14 cellular contexts compared by ENCODE assay signal in the genomic region with DNA sequence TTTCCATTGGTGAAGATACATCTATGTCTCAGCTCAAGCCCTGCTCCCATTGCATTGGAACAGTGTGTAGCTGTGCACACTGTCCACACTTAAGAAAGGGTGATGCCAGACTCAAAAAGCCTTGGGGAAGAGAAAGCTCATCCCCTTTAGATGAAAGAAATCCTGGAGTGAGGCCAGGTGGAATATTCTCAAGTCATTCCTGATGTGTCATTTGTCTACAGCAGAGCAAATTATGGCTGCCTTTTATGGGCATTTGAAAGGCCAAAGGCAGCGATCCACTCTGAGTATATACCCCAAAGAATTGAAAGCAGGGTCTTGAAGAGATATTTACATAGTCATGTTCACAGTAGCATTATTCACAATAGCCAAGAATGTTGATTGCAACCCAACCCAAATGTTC.
DNase-seq lines count a peak whose midpoint lies in the region; ATAC-seq and TF ChIP-seq lines count a peak whose summit lies in the region.
"Had no signal": no experiment of that assay in that cellular context is flagged by ENCODE, and none has a peak within 500 bp of the region (broad histone marks: within the 10 kb centered on the region; RNA-seq: fewer than 3 reads in every experiment).

No MANE protein-coding gene starts in this region.

- peaks cover 0 to 5% (median 0%) of the 10 kb centered on the region in 11 experiments; a peak in 3 of 22 replicates for H3K36me3 ChIP-seq in BLaER1 treated with 17β-estradiol and CSF1 and Interleukin-3, amounts not matched to agents 10 nM and 100 nM
- H3K36me3 ChIP-seq in Loucy (ENCODE audit: insufficient read depth, low read length) (peaks cover 3% of the 10 kb centered on the region), mammary epithelial cell (ENCODE audit: insufficient read depth, low read length) (no peaks in the 10 kb centered on the region), mesenchymal stem cell (ENCODE audit: control insufficient read depth in 1 of 2, insufficient read depth in 2 of 2, low read depth in 1 of 2, low read length in 2 of 2) (no peaks in the 10 kb centered on the region)
- H3K36me3 ChIP-seq: gastrocnemius medialis had no signal

- no peaks in the 10 kb centered on the region for H3F3A ChIP-seq in Loucy (ENCODE audit: low read depth)

- peak overlapping the region in 1 of 2 experiments; percentile 42 for H2BK12ac ChIP-seq in mesenchymal stem cell (ENCODE audit: low read length in 2 of 2)

- H2AFZ ChIP-seq in Loucy (ENCODE audit: low read length) (no peak overlapping the region), mammary epithelial cell (ENCODE audit: low read depth, low read length) (no peak overlapping the region), mesenchymal stem cell (ENCODE audit: low read depth, low read length) (no peak overlapping the region)

- ATAC-seq in HG03280 (IDR thresholded peaks at IDR 0.05; ENCODE audit: unreplicated experiment): no peak
- ATAC-seq: naive thymus-derived CD8-positive, alpha-beta T cell had no signal

- H4K91ac ChIP-seq in mesenchymal stem cell (ENCODE audit: low read length): no peak overlapping the region

- H3K4me2 ChIP-seq in BLaER1 treated with 17β-estradiol and CSF1 and Interleukin-3, amounts not matched to agents 10 nM and 100 nM: peak overlapping the region; percentile 17 to 85 (median 66); a peak in 20 of 22 replicates
- H3K4me2 ChIP-seq in Loucy (ENCODE audit: low read depth, low read length, poor library complexity, severe bottlenecking) (peak overlapping the region; percentile 46), mammary epithelial cell (ENCODE audit: insufficient read depth, low read depth, low read length) (peak overlapping the region; percentile 23), mesenchymal stem cell (ENCODE audit: low read length, poor library complexity, severe bottlenecking) (no peak overlapping the region)

- H2BK5ac ChIP-seq in mesenchymal stem cell (ENCODE audit: low read depth, low read length, poor library complexity, severe bottlenecking): no peak overlapping the region

- no peak overlapping the region for H3K23ac ChIP-seq in mesenchymal stem cell (ENCODE audit: low read length in 2 of 2)

- peak overlapping the region in 5 of 11 experiments; percentile 11 to 57 (median 33); a peak in 8 of 22 replicates for H3K9ac ChIP-seq in BLaER1 treated with 17β-estradiol and CSF1 and Interleukin-3, amounts not matched to agents 10 nM and 100 nM
- H3K9ac ChIP-seq in Loucy (ENCODE audit: low read depth, low read length, poor library complexity, severe bottlenecking): no peak overlapping the region
- no peak overlapping the region for H3K9ac ChIP-seq in mammary epithelial cell (ENCODE audit: insufficient read depth, low read length)
- peak overlapping the region; percentile 27 for H3K9ac ChIP-seq in mesenchymal stem cell (ENCODE audit: low read length)

- DNase-seq in mammary epithelial cell (no peak), mesenchymal stem cell (no peak), T1000 (lab: John Stamatoyannopoulos, UW) (no peak), medulla oblongata (ENCODE audit: extremely low spot score) (no peak), NCI-H524 (lab: John Stamatoyannopoulos, UW) (no peak)
- DNase-seq: activated CD8-positive, alpha-beta T cell treated with anti-CD3 and anti-CD28 coated beads, Interleukin-2, amount 10 ng/mL, durations not matched to agents 7 days and 5 days; amygdala; gastrocnemius medialis; naive thymus-derived CD8-positive, alpha-beta T cell; NCI-H2107 had no signal

- H3K4ac ChIP-seq in mesenchymal stem cell (ENCODE audit: low read depth in 1 of 2, low read length in 2 of 2): no peak overlapping the region

- in situ Hi-C loops in mammary epithelial cell (cut with MboI; ENCODE audit: low sequenced_read_pairs in 2 of 2): no loop called here

- peak overlapping the region; percentile 43 to 85 (median 72) for H3K27ac ChIP-seq in BLaER1 treated with 17β-estradiol and CSF1 and Interleukin-3, amounts not matched to agents 10 nM and 100 nM
- no peak overlapping the region for H3K27ac ChIP-seq in mammary epithelial cell (ENCODE audit: insufficient read depth, low read depth, low read length)
- no peak overlapping the region for H3K27ac ChIP-seq in mesenchymal stem cell (ENCODE audit: low read length, poor library complexity, severe bottlenecking)
- H3K27ac ChIP-seq: gastrocnemius medialis, RWPE1 had no signal

- no peak overlapping the region for H2AK5ac ChIP-seq in mesenchymal stem cell (ENCODE audit: low read length, severe bottlenecking)

- no peaks in the 10 kb centered on the region for H3K79me1 ChIP-seq in mesenchymal stem cell (replicated peaks; ENCODE audit: low read length, poor library complexity, severe bottlenecking)

- no peaks in the 10 kb centered on the region for H3K27me3 ChIP-seq in BLaER1 treated with 17β-estradiol and CSF1 and Interleukin-3, amounts not matched to agents 10 nM and 100 nM
- H3K27me3 ChIP-seq in Loucy (ENCODE audit: insufficient read depth, low read length, poor library complexity, severe bottlenecking) (no peaks in the 10 kb centered on the region), mammary epithelial cell (ENCODE audit: insufficient read depth, low read length) (no peaks in the 10 kb centered on the region), mesenchymal stem cell (ENCODE audit: control insufficient read depth in 1 of 2, insufficient read depth in 1 of 2, low read length in 2 of 2) (no peaks in the 10 kb centered on the region)
- H3K27me3 ChIP-seq: gastrocnemius medialis had no signal

- peaks cover 78% of the 10 kb centered on the region for H3K79me2 ChIP-seq in Loucy (ENCODE audit: insufficient read depth, low read length)
- no peaks in the 10 kb centered on the region for H3K79me2 ChIP-seq in mammary epithelial cell (ENCODE audit: insufficient read depth, low read length)

- BruUV-seq in mammary epithelial cell (replicated peaks; lab: Mats Ljungman, UMichigan): no TSS peak

- CTCF ChIA-PET in mammary epithelial cell (lab: Charles Lee; ENCODE audit: low non-redundant PET): no interaction called here

- TF ChIP-seq CTCF in Loucy (conservative IDR thresholded peaks at IDR 0.05; ENCODE audit: low read length) (no peak), mammary epithelial cell (conservative IDR thresholded peaks at IDR 0.05 in 1 of 2, IDR thresholded peaks at IDR 0.05 in 1 of 2; ENCODE audit: extremely low read depth in 1 of 2, insufficient read depth in 1 of 2, low read depth in 1 of 2, low read length in 2 of 2) (no peak)

- no peak overlapping the region for H3K14ac ChIP-seq in mesenchymal stem cell (ENCODE audit: low read length in 2 of 2)

- H3K18ac ChIP-seq in mesenchymal stem cell (ENCODE audit: low read depth in 1 of 2, low read length in 2 of 2): peak overlapping the region; percentile 1 to 44

- H2BK120ac ChIP-seq in mesenchymal stem cell (ENCODE audit: low read depth, low read length): no peak overlapping the region

- H4K20me1 ChIP-seq in BLaER1 treated with 17β-estradiol and CSF1 and Interleukin-3, amounts not matched to agents 10 nM and 100 nM: no peaks in the 10 kb centered on the region
- H4K20me1 ChIP-seq in Loucy (ENCODE audit: insufficient read depth, low read length, poor library complexity, severe bottlenecking) (peaks cover 14% of the 10 kb centered on the region), mammary epithelial cell (ENCODE audit: insufficient read depth, low read length) (no peaks in the 10 kb centered on the region)

- dilution Hi-C loops in mammary epithelial cell (cut with HindIII; ENCODE audit: low sequenced_read_pairs): no loop called here

- H3K4me3 ChIP-seq in BLaER1 treated with 17β-estradiol and CSF1 and Interleukin-3, amounts not matched to agents 10 nM and 100 nM: no peak overlapping the region
- H3K4me3 ChIP-seq in Loucy (ENCODE audit: low read length, poor library complexity, severe bottlenecking) (no peak overlapping the region), mammary epithelial cell (replicated peaks in 1 of 3; ENCODE audit: insufficient read depth in 1 of 3, low read depth in 2 of 3, low read length in 3 of 3) (no peak overlapping the region), mesenchymal stem cell (ENCODE audit: insufficient read depth in 1 of 2, low read depth in 1 of 2, low read length in 2 of 2) (peak overlapping the region in 1 of 2 experiments; percentile 45)
- H3K4me3 ChIP-seq: gastrocnemius medialis had no signal

- WGBS in mammary epithelial cell (ENCODE audit: low coverage, missing lambda C conversion rate): 38% methylated on average over 1 of the region's 1 CpG
- 86% methylated on average over 1 of the region's 1 CpG for WGBS in mesenchymal stem cell

- intact Hi-C loops in mammary epithelial cell (cut with micrococcal nuclease): no loop called here

- peaks cover 27 to 72% (median 43%) of the 10 kb centered on the region in 11 experiments for H3K9me3 ChIP-seq in BLaER1 treated with 17β-estradiol and CSF1 and Interleukin-3, amounts not matched to agents 10 nM and 100 nM (replicated peaks in 1 of 11)
- H3K9me3 ChIP-seq in Loucy (ENCODE audit: insufficient read depth, low read depth, low read length) (peaks cover 11% of the 10 kb centered on the region; the same call in 1 of the 2 replicates), mammary epithelial cell (replicated peaks; ENCODE audit: insufficient read depth, low read length) (peaks cover 5% of the 10 kb centered on the region), mesenchymal stem cell (ENCODE audit: control insufficient read depth, low read length) (no peaks in the 10 kb centered on the region)
- H3K9me3 ChIP-seq: gastrocnemius medialis had no signal

- peak overlapping the region; percentile 14 for H4K8ac ChIP-seq in mesenchymal stem cell (ENCODE audit: low read length)

- no peak overlapping the region for H2BK15ac ChIP-seq in mesenchymal stem cell (ENCODE audit: low read depth, poor library complexity, severe bottlenecking)

- H3K4me1 ChIP-seq in BLaER1 treated with 17β-estradiol and CSF1 and Interleukin-3, amounts not matched to agents 10 nM and 100 nM: peaks cover 20 to 48% (median 35%) of the 10 kb centered on the region in 10 experiments
- H3K4me1 ChIP-seq in Loucy (ENCODE audit: insufficient read depth, low read length, poor library complexity, severe bottlenecking): peaks cover 38% of the 10 kb centered on the region
- H3K4me1 ChIP-seq in mammary epithelial cell (ENCODE audit: insufficient read depth, low read length): peaks cover 9% of the 10 kb centered on the region
- H3K4me1 ChIP-seq in mesenchymal stem cell (ENCODE audit: control insufficient read depth, insufficient read depth, low read depth, low read length): no peaks in the 10 kb centered on the region
- H3K4me1 ChIP-seq: gastrocnemius medialis had no signal

- no peaks in the 10 kb centered on the region for H3K9me2 ChIP-seq in Loucy (replicated peaks; ENCODE audit: low read depth, low read length)

Comparison
In these comparisons a context has a peak if more than half of its experiments do, and no peak if none do; other contexts are left out.
1. H3K27ac ChIP-seq: peak in BLaER1 treated with 17β-estradiol and CSF1 and Interleukin-3, amounts not matched to agents 10 nM and 100 nM (11 of 11); none in mammary epithelial cell (single experiment) and mesenchymal stem cell (single experiment).